1 cellular context compared by ENCODE assay signal in genomic region chr3:122562923-122563716, GRCh38.
TF ChIP-seq lines count a peak whose summit lies in the region.

No MANE protein-coding gene starts in this region.

TF ChIP-seq in K562, 482 proteins besides CTCF, POLR2A, EP300 and RAD21 (continued from another document):
- TF ChIP-seq ZNF592 (IDR thresholded peaks at IDR 0.05) = 0 out of 2 replicates have a peak, but pooled peaks have one; percentile 19
- no peak for TF ChIP-seq ZNF639 (CRISPR knock-in tag; conservative IDR thresholded peaks at IDR 0.05 in 1 of 2, IDR thresholded peaks at IDR 0.05 in 1 of 2)
- TF ChIP-seq ZNF561 (CRISPR knock-in tag; conservative IDR thresholded peaks at IDR 0.05) = no peak
- no peak for TF ChIP-seq YBX1 (IDR thresholded peaks at IDR 0.05)
- no peak for TF ChIP-seq MTF1 (CRISPR knock-in tag; IDR thresholded peaks at IDR 0.05; ENCODE audit: borderline replicate concordance)
- peak; percentile 55; the same call in 1 of the 2 replicates for TF ChIP-seq PKNOX1 (IDR thresholded peaks at IDR 0.05)
